In the genomic region with DNA sequence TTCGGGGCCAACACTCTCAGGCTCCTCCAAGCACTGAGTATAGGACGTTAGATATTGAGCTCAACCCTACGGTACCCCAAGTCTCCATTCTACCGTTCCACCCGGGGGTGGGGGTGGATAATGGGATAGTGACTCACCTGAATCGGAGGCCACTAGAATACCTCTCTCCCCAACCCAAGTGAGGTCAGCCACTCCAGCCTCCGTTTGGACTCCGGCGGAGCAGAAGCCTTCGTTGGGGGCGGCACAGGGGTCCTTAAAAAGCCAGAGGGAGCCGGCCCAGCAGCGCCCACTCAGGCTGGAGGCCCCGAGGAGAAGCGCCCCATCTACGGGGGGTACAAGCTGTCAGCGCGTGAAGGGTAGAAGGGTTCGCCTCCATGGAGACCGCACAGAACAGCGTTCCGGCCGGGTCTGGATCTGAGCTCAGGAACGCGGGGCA, we compare ENCODE assay signal across 8 cellular contexts. TPM values are rescaled to one million over a fixed set of nuclear protein-coding genes. Genes with fewer than 3 reads are reported as not detected.
DNase-seq lines count a peak whose midpoint lies in the region; ATAC-seq and TF ChIP-seq lines count a peak whose summit lies in the region.

No MANE protein-coding gene starts in this region.

- DNase-seq in stimulated activated CD4-positive, alpha-beta T cell treated with anti-CD3 and anti-CD28 coated beads, Interleukin-15, amount 100 ng/mL, for 24 hours = peak; percentile 50
- no peak for DNase-seq in stimulated activated CD4-positive, alpha-beta T cell treated with anti-CD3 and anti-CD28 coated beads, Interleukin-1b, Interleukin-23, amount 100 ng/mL, for 48 hours
- DNase-seq in HL-60 (ENCODE audit: low read depth in 1 of 2, low spot score in 1 of 2) (no peak), activated T-cell treated with anti-CD3 and anti-CD28 coated beads for 4 hours (peak; percentile 18), prostate gland (ENCODE audit: low spot score) (no peak), NCI-H1048 (lab: John Stamatoyannopoulos, UW) (no peak)
- DNase-seq in activated CD8-positive, alpha-beta memory T cell treated with anti-CD3 and anti-CD28 coated beads, Interleukin-2, amount 50 U/mL, for 4 hours = no peak

- H3K27me3 ChIP-seq in HL-60 (ENCODE audit: insufficient read depth, poor library complexity, severe bottlenecking) (no peaks in the 10 kb centered on the region), gastroesophageal sphincter (no peaks in the 10 kb centered on the region), prostate gland (replicated peaks; ENCODE audit: insufficient read depth) (no peaks in the 10 kb centered on the region)

- H3K36me3 ChIP-seq in gastroesophageal sphincter (peaks cover 0 to 39% of the 10 kb centered on the region in 2 donors), prostate gland (no peaks in the 10 kb centered on the region)

- no peak for TF ChIP-seq EP300 in gastroesophageal sphincter (IDR thresholded peaks at IDR 0.05)

- peaks cover 18 to 61% (median 26%) of the 10 kb centered on the region in 3 donors for H3K4me1 ChIP-seq in gastroesophageal sphincter
- H3K4me1 ChIP-seq in prostate gland (replicated peaks) = no peaks in the 10 kb centered on the region

- H3K9me3 ChIP-seq in gastroesophageal sphincter = no peaks in the 10 kb centered on the region
- H3K9me3 ChIP-seq in prostate gland = no peaks in the 10 kb centered on the region

- peak overlapping the region; percentile 84 for H3K27ac ChIP-seq in HL-60 (replicated peaks)
- peak overlapping the region in 3 of 4 donors; percentile 84 to 86 (median 86) for H3K27ac ChIP-seq in gastroesophageal sphincter
- peak overlapping the region; percentile 46 to 47 for H3K27ac ChIP-seq in prostate gland

- no peak for TF ChIP-seq POLR2A in gastroesophageal sphincter (IDR thresholded peaks at IDR 0.05)
- no peak for TF ChIP-seq POLR2A in prostate gland (IDR thresholded peaks at IDR 0.05)

- 0 to 1% methylated on average over 4 to 10 of the region's 25 CpGs for WGBS in gastroesophageal sphincter (ENCODE audit: low coverage in 1 of 2), 2 donors
- under 1% methylated on average over 25 of the region's 25 CpGs for WGBS in prostate gland

- H3K4me3 ChIP-seq in HL-60 (replicated peaks; ENCODE audit: insufficient read depth, low read length) (peak overlapping the region; percentile 88), gastroesophageal sphincter (peak overlapping the region; percentile 74), prostate gland (peak overlapping the region; percentile 71 to 91)

- intact Hi-C loops in prostate gland (cut with DNase I) = no loop called here

- TF ChIP-seq CTCF in HL-60 (IDR thresholded peaks at IDR 0.05; ENCODE audit: insufficient read depth, low read length) = no peak
- TF ChIP-seq CTCF in gastroesophageal sphincter (IDR thresholded peaks at IDR 0.05) = no peak
- no peak for TF ChIP-seq CTCF in prostate gland (IDR thresholded peaks at IDR 0.05)

- peak; percentile 2 for ATAC-seq in gastroesophageal sphincter

RNA-seq across cellular contexts. Expression of a gene that starts 0.6 kb away (rescaled TPM):
- total RNA-seq in gastroesophageal sphincter (10 to 100 TPM; 20.5 to 33.5 (median 28.7) TPM), prostate gland (10 to 100 TPM; 19.1 to 31.6 TPM)

RNA-seq across cellular contexts. Expression of a gene that starts 0.8 kb away (rescaled TPM):
- total RNA-seq in gastroesophageal sphincter (100 to 1,000 TPM; 166 to 232 (median 192) TPM), prostate gland (100 to 1,000 TPM; 144 to 192 TPM)

RNA-seq across cellular contexts. Expression of a gene that starts 21.0 kb away (rescaled TPM):
- total RNA-seq in gastroesophageal sphincter (1 to 10 TPM in 3 of 4 donors, under 1 TPM in 1; 0.25 to 3.6 (median 2.1) TPM), prostate gland (1 to 10 TPM; 2.9 to 3.5 TPM)

RNA-seq across cellular contexts. Expression of a gene that starts 25.3 kb away (rescaled TPM):
- total RNA-seq in gastroesophageal sphincter (10 to 100 TPM in 2 of 4 donors, 1 to 10 TPM in 2; 5.9 to 24.5 (median 13.7) TPM), prostate gland (1 to 10 TPM; 3.2 to 9.6 TPM)

RNA-seq across cellular contexts. Expression of a gene that starts 54.9 kb away (rescaled TPM):
- 10 to 100 TPM in 2 of 4 donors, 1 to 10 TPM in 2; 3.4 to 13.7 (median 7.8) TPM for total RNA-seq in gastroesophageal sphincter
- 1 to 10 TPM; 2.0 to 2.9 TPM for total RNA-seq in prostate gland

Comparison
In these comparisons a context has a peak if more than half of its experiments do, and no peak if none do; other contexts are left out.
1. DNase-seq: peak in stimulated activated CD4-positive, alpha-beta T cell treated with anti-CD3 and anti-CD28 coated beads, Interleukin-15, amount 100 ng/mL, for 24 hours (single experiment) and activated T-cell treated with anti-CD3 and anti-CD28 coated beads for 4 hours (single experiment); none in stimulated activated CD4-positive, alpha-beta T cell treated with anti-CD3 and anti-CD28 coated beads, Interleukin-1b, Interleukin-23, amount 100 ng/mL, for 48 hours (single experiment), HL-60 (0 of 2), prostate gland (single experiment), NCI-H1048 (single experiment) and activated CD8-positive, alpha-beta memory T cell treated with anti-CD3 and anti-CD28 coated beads, Interleukin-2, amount 50 U/mL, for 4 hours (single experiment).
2. Peak in every context shown above with its lines, with median percentiles within 50 percentile points of each other: H3K27ac ChIP-seq and H3K4me3 ChIP-seq.